ENCODE assay signal across 1 cellular context in genomic region chr16:19522369-19523159, GRCh38.
TF ChIP-seq lines count a peak whose summit lies in the region.

No MANE protein-coding gene starts in this region.

TF ChIP-seq in HepG2, 621 proteins besides CTCF, POLR2A, EP300 and RAD21 (continues in another document):
- TF ChIP-seq ZNF383 (CRISPR knock-in tag; IDR thresholded peaks at IDR 0.05; ENCODE audit: borderline replicate concordance) (peak; percentile 48; the same call in 1 of the 2 replicates), HINFP (CRISPR knock-in tag; IDR thresholded peaks at IDR 0.05; ENCODE audit: low read depth) (no peak), ZBTB10 (CRISPR knock-in tag; IDR thresholded peaks at IDR 0.05; ENCODE audit: borderline replicate concordance) (no peak), ZNF788 (CRISPR knock-in tag; IDR thresholded peaks at IDR 0.05; ENCODE audit: borderline replicate concordance) (no peak), NKX3-1 (CRISPR knock-in tag; IDR thresholded peaks at IDR 0.05) (0 out of 2 replicates have a peak, but pooled peaks have one; percentile 7), ZNF430 (CRISPR knock-in tag; IDR thresholded peaks at IDR 0.05) (0 out of 2 replicates have a peak, but pooled peaks have one; percentile 1), ZNF343 (CRISPR knock-in tag; IDR thresholded peaks at IDR 0.05) (0 out of 2 replicates have a peak, but pooled peaks have one; percentile 13), ZSCAN29 (CRISPR knock-in tag; conservative IDR thresholded peaks at IDR 0.05) (0 out of 2 replicates have a peak, but pooled peaks have one; percentile 32), AHR (CRISPR knock-in tag; IDR thresholded peaks at IDR 0.05) (no peak), POGZ (CRISPR knock-in tag; IDR thresholded peaks at IDR 0.05) (0 out of 2 replicates have a peak, but pooled peaks have one; percentile 3), DMTF1 (CRISPR knock-in tag; IDR thresholded peaks at IDR 0.05) (peak; percentile 44; the same call in 1 of the 2 replicates), ZSCAN22 (CRISPR knock-in tag; IDR thresholded peaks at IDR 0.05) (0 out of 2 replicates have a peak, but pooled peaks have one; percentile 23), NONO (IDR thresholded peaks at IDR 0.05) (no peak), NONO (CRISPR knock-in tag; conservative IDR thresholded peaks at IDR 0.05) (0 out of 2 replicates have a peak, but pooled peaks have one; percentile 17), ZNF766 (CRISPR knock-in tag; IDR thresholded peaks at IDR 0.05; ENCODE audit: borderline replicate concordance) (0 out of 2 replicates have a peak, but pooled peaks have one; percentile 62), YEATS4 (CRISPR knock-in tag; IDR thresholded peaks at IDR 0.05; ENCODE audit: borderline replicate concordance) (peak; percentile 16; the same call in 1 of the 2 replicates), FOXP4 (CRISPR knock-in tag; IDR thresholded peaks at IDR 0.05) (no peak; the same call in 1 of the 2 replicates), KDM2A (CRISPR knock-in tag; IDR thresholded peaks at IDR 0.05; ENCODE audit: borderline replicate concordance, low read depth) (no peak), KIAA2018 (CRISPR knock-in tag; IDR thresholded peaks at IDR 0.05; ENCODE audit: borderline replicate concordance) (0 out of 2 replicates have a peak, but pooled peaks have one; percentile 56), ZMAT3 (CRISPR knock-in tag; conservative IDR thresholded peaks at IDR 0.05) (no peak), ZBTB3 (CRISPR knock-in tag; IDR thresholded peaks at IDR 0.05; ENCODE audit: borderline replicate concordance, low read depth) (0 out of 2 replicates have a peak, but pooled peaks have one; percentile 31), JUN (CRISPR knock-in tag; IDR thresholded peaks at IDR 0.05) (0 out of 2 replicates have a peak, but pooled peaks have one; percentile 32), ZBTB8A (CRISPR knock-in tag; IDR thresholded peaks at IDR 0.05; ENCODE audit: borderline replicate concordance, low read depth) (peak; percentile 56; the same call in 1 of the 2 replicates), RNF219 (CRISPR knock-in tag; IDR thresholded peaks at IDR 0.05) (0 out of 2 replicates have a peak, but pooled peaks have one; percentile 29), ZNF3 (CRISPR knock-in tag; IDR thresholded peaks at IDR 0.05) (no peak)
